1 cellular context compared by ENCODE assay signal in genomic region chr22:21000215-21000986, GRCh38.
TF ChIP-seq lines count a peak whose summit lies in the region.

No MANE protein-coding gene starts in this region.

TF ChIP-seq in IMR-90, 13 proteins besides CTCF, POLR2A, EP300 and RAD21:
- no peak for TF ChIP-seq NFE2L2 (IDR thresholded peaks at IDR 0.05; ENCODE audit: low read depth, low read length)
- no peak for TF ChIP-seq MAZ (IDR thresholded peaks at IDR 0.05; ENCODE audit: borderline replicate concordance, low read depth, low read length)
- TF ChIP-seq MAFK (IDR thresholded peaks at IDR 0.05; ENCODE audit: low read depth, low read length): no peak
- no peak for TF ChIP-seq RCOR1 (IDR thresholded peaks at IDR 0.05; ENCODE audit: insufficient replicate concordance, low read length)
- no peak for TF ChIP-seq BHLHE40 (IDR thresholded peaks at IDR 0.05; ENCODE audit: low read depth, low read length)
- no peak for TF ChIP-seq SMC3 (IDR thresholded peaks at IDR 0.05; ENCODE audit: low read depth, low read length)
- no peak for TF ChIP-seq RFX5 (IDR thresholded peaks at IDR 0.05; ENCODE audit: low read depth, low read length)
- no peak for TF ChIP-seq ELK1 (IDR thresholded peaks at IDR 0.05; ENCODE audit: borderline replicate concordance, low read depth, low read length)
- TF ChIP-seq CHD1 (IDR thresholded peaks at IDR 0.05; ENCODE audit: low read depth, low read length): no peak
TF ChIP-seq in IMR-90: peak in this region for 0.
